ENCODE assay signal across 16 cellular contexts in the genomic region with DNA sequence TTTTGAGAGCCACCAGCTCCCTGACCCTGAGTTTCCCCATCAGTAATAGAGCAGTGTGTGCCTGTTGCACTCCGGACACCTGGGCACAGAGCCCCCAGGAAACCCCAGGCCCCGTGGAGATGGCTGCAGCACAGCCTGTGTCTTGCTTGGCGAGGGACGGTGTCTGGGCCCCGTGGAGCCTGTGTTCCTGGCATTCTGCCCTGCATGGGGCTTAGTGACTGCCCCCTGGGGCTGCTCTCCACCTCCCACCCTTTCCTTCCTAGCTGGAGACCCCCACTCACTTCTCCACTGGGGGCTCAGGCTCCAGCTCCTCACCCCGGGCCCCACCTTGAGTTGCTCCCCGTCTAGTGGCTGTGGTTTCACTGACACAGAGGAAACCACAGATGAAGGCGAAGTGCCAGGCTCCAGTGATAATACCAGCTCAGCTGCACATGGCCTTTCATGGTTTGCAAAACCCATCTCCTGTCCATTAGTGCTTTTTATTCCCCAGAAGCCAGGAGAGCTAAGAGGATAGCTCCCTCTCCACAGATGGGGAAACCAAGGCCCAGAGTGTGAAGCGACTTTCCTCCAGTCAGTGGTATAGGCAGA. TPM values are rescaled to one million over a fixed set of nuclear protein-coding genes. Genes with fewer than 3 reads are reported as not detected.
DNase-seq lines count a peak whose midpoint lies in the region; ATAC-seq, FAIRE-seq and TF ChIP-seq lines count a peak whose summit lies in the region.
"Had no signal": no experiment of that assay in that cellular context is flagged by ENCODE, and none has a peak within 500 bp of the region (broad histone marks: within the 10 kb centered on the region; RNA-seq: fewer than 3 reads in every experiment).

No MANE protein-coding gene starts in this region.

- no peak overlapping the region for H3K27ac ChIP-seq in adrenal gland
- H3K27ac ChIP-seq: vagina had no signal

- TF ChIP-seq POLR2A in adrenal gland (IDR thresholded peaks at IDR 0.05), result no peak

- H3K4me3 Mint-ChIP-seq in chondrocyte (ENCODE audit: unreplicated experiment), result no peak overlapping the region
- H3K4me3 Mint-ChIP-seq: stimulated activated naive CD8-positive, alpha-beta T cell treated with anti-CD3 and anti-CD28 coated beads, Interleukin-15, Interleukin-2, amounts not matched to agents 100 ng/mL and 50 ng/mL, for 24 hours had no signal

- no peaks in the 10 kb centered on the region for H3K9me3 ChIP-seq in adrenal gland (replicated peaks in 1 of 3)
- H3K9me3 ChIP-seq: vagina had no signal

- intact Hi-C loops in adrenal gland (cut with DNase I), result no loop called here

- no peaks in the 10 kb centered on the region for H3K4me1 ChIP-seq in adrenal gland (replicated peaks in 1 of 2)

- peaks cover 6% of the 10 kb centered on the region for H3K4me1 Mint-ChIP-seq in chondrocyte (ENCODE audit: low read depth)

- no peak overlapping the region for H3K27ac Mint-ChIP-seq in chondrocyte (ENCODE audit: unreplicated experiment)
- H3K27ac Mint-ChIP-seq: stimulated activated naive CD8-positive, alpha-beta T cell treated with anti-CD3 and anti-CD28 coated beads, Interleukin-15, Interleukin-2, amounts not matched to agents 100 ng/mL and 50 ng/mL, for 24 hours had no signal

- peak; percentile 37 for DNase-seq in ELR (ENCODE audit: low read depth)
- DNase-seq in LHCN-M2 (ENCODE audit: low read depth), result peak; percentile 26
- DNase-seq in chondrocyte (ENCODE audit: low spot score), result peak; percentile 67
- peak; percentile 39 for DNase-seq in renal cortical epithelial cell (ENCODE audit: low read depth)
- DNase-seq in adrenal gland, result no peak
- DNase-seq in frontal cortex (ENCODE audit: low spot score in 2 of 2), result no peak
- DNase-seq: activated CD4-positive, CD25-positive, alpha-beta regulatory T cell; COR-L47; dermis blood vessel endothelial cell had no signal

- no peak for ATAC-seq in HG03565 (IDR thresholded peaks at IDR 0.05; ENCODE audit: unreplicated experiment)

- FAIRE-seq in frontal cortex (lab: Jason Lieb, UNC), result no peak
- FAIRE-seq: H54 had no signal

- 56 to 84% (median 60%) methylated on average over 4 to 9 of the region's 9 CpGs for WGBS in adrenal gland, 4 donors

- no peaks in the 10 kb centered on the region for H3K9me3 Mint-ChIP-seq in chondrocyte (ENCODE audit: low read depth)
- H3K9me3 Mint-ChIP-seq: stimulated activated naive CD8-positive, alpha-beta T cell treated with anti-CD3 and anti-CD28 coated beads, Interleukin-15, Interleukin-2, amounts not matched to agents 100 ng/mL and 50 ng/mL, for 24 hours had no signal

- H3K27me3 ChIP-seq in adrenal gland, result peaks cover 14% of the 10 kb centered on the region
- H3K27me3 ChIP-seq: vagina had no signal

- H3K4me3 ChIP-seq in adrenal gland, result no peak overlapping the region
- H3K4me3 ChIP-seq: vagina had no signal

- no peaks in the 10 kb centered on the region for H3K36me3 Mint-ChIP-seq in chondrocyte (ENCODE audit: low read depth)

- H3K27me3 Mint-ChIP-seq in chondrocyte (ENCODE audit: low read depth), result peaks cover 4% of the 10 kb centered on the region
- H3K27me3 Mint-ChIP-seq: stimulated activated naive CD8-positive, alpha-beta T cell treated with anti-CD3 and anti-CD28 coated beads, Interleukin-15, Interleukin-2, amounts not matched to agents 100 ng/mL and 50 ng/mL, for 24 hours had no signal

- H3K36me3 ChIP-seq in adrenal gland (replicated peaks in 1 of 2), result no peaks in the 10 kb centered on the region
- H3K36me3 ChIP-seq: vagina had no signal

- TF ChIP-seq CTCF in chondrocyte (IDR thresholded peaks at IDR 0.05), result no peak
- no peak for TF ChIP-seq CTCF in adrenal gland (IDR thresholded peaks at IDR 0.05)

RNA-seq across cellular contexts. Expression of a gene that starts 39.5 kb away (rescaled TPM):
- total RNA-seq in LHCN-M2 (2014; rRNA removed), result not detected in 2 replicates
- not detected for polyA plus RNA-seq in LHCN-M2 (2012)
- total RNA-seq in chondrocyte, result not detected in 3 replicates
- total RNA-seq in renal cortical epithelial cell, result not detected in 2 replicates
- not detected for total RNA-seq in adrenal gland
- polyA plus RNA-seq in adrenal gland, result not detected
- not detected for total RNA-seq in frontal cortex
- total RNA-seq: dermis blood vessel endothelial cell, fibroblast of lung, skeletal muscle tissue, vagina had no signal
- polyA plus RNA-seq: adipose tissue, fibroblast of lung had no signal

Comparison
In these comparisons a context has a peak if more than half of its experiments do, and no peak if none do; other contexts are left out.
1. DNase-seq: peak in ELR (single experiment), LHCN-M2 (single experiment), chondrocyte (single experiment) and renal cortical epithelial cell (single experiment); none in adrenal gland (0 of 7) and frontal cortex (0 of 2).